In genomic region chr5:175854231-175855040, GRCh38 we compare ENCODE assay signal across 1 cellular context.
TF ChIP-seq lines count a peak whose summit lies in the region.

No MANE protein-coding gene starts in this region.

TF ChIP-seq in HepG2, 621 proteins besides CTCF, POLR2A, EP300 and RAD21 (continued from another document and continues in another):
- TF ChIP-seq, protein P1, sequence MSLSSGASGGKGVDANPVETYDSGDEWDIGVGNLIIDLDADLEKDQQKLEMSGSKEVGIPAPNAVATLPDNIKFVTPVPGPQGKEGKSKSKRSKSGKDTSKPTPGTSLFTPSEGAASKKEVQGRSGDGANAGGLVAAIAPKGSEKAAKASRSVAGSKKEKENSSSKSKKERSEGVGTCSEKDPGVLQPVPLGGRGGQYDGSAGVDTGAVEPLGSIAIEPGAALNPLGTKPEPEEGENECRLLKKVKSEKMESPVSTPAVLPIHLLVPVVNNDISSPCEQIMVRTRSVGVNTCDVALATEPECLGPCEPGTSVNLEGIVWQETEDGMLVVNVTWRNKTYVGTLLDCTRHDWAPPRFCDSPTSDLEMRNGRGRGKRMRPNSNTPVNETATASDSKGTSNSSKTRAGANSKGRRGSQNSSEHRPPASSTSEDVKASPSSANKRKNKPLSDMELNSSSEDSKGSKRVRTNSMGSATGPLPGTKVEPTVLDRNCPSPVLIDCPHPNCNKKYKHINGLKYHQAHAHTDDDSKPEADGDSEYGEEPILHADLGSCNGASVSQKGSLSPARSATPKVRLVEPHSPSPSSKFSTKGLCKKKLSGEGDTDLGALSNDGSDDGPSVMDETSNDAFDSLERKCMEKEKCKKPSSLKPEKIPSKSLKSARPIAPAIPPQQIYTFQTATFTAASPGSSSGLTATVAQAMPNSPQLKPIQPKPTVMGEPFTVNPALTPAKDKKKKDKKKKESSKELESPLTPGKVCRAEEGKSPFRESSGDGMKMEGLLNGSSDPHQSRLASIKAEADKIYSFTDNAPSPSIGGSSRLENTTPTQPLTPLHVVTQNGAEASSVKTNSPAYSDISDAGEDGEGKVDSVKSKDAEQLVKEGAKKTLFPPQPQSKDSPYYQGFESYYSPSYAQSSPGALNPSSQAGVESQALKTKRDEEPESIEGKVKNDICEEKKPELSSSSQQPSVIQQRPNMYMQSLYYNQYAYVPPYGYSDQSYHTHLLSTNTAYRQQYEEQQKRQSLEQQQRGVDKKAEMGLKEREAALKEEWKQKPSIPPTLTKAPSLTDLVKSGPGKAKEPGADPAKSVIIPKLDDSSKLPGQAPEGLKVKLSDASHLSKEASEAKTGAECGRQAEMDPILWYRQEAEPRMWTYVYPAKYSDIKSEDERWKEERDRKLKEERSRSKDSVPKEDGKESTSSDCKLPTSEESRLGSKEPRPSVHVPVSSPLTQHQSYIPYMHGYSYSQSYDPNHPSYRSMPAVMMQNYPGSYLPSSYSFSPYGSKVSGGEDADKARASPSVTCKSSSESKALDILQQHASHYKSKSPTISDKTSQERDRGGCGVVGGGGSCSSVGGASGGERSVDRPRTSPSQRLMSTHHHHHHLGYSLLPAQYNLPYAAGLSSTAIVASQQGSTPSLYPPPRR (CRISPR knock-in tag; IDR thresholded peaks at IDR 0.05; ENCODE audit: borderline replicate concordance): peak; percentile 86
- TF ChIP-seq MAF1 (CRISPR knock-in tag; IDR thresholded peaks at IDR 0.05; ENCODE audit: borderline replicate concordance): 0 out of 2 replicates have a peak, but pooled peaks have one; percentile 34
- TF ChIP-seq, protein P2, sequence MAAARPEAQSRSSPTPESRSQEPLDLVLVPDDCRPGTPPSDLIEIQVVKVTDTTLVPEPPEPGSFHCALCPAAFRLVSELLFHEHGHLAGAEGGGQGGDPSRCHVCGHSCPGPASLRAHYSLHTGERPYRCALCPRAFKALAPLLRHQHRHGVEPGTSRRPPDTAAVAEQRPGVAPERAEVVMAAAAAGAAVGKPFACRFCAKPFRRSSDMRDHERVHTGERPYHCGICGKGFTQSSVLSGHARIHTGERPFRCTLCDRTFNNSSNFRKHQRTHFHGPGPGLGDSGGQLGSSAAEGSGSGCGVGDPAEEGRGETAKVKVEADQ (CRISPR knock-in tag; IDR thresholded peaks at IDR 0.05; ENCODE audit: borderline replicate concordance): no peak
- 0 out of 2 replicates have a peak, but pooled peaks have one; percentile 27 for TF ChIP-seq RFX5 (IDR thresholded peaks at IDR 0.05; ENCODE audit: low read depth, low read length)
- no peak for TF ChIP-seq ZNF552 (CRISPR knock-in tag; IDR thresholded peaks at IDR 0.05; ENCODE audit: borderline replicate concordance)
- TF ChIP-seq MTF2 (CRISPR knock-in tag; IDR thresholded peaks at IDR 0.05; ENCODE audit: borderline replicate concordance): no peak
- no peak for TF ChIP-seq ZNF83 (CRISPR knock-in tag; IDR thresholded peaks at IDR 0.05; ENCODE audit: borderline replicate concordance)
- no peak; the same call in 1 of the 2 replicates for TF ChIP-seq ZNF574 (CRISPR knock-in tag; IDR thresholded peaks at IDR 0.05)
- TF ChIP-seq, protein P3, sequence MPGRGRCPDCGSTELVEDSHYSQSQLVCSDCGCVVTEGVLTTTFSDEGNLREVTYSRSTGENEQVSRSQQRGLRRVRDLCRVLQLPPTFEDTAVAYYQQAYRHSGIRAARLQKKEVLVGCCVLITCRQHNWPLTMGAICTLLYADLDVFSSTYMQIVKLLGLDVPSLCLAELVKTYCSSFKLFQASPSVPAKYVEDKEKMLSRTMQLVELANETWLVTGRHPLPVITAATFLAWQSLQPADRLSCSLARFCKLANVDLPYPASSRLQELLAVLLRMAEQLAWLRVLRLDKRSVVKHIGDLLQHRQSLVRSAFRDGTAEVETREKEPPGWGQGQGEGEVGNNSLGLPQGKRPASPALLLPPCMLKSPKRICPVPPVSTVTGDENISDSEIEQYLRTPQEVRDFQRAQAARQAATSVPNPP (CRISPR knock-in tag; IDR thresholded peaks at IDR 0.05): 0 out of 2 replicates have a peak, but pooled peaks have one; percentile 31
- TF ChIP-seq EHMT2 (IDR thresholded peaks at IDR 0.05; ENCODE audit: borderline replicate concordance, low read depth, low read length): peak; percentile 68; the same call in 1 of the 2 replicates
- no peak for TF ChIP-seq ZFAT (CRISPR knock-in tag; conservative IDR thresholded peaks at IDR 0.05)
- no peak for TF ChIP-seq ZNF446 (CRISPR knock-in tag; IDR thresholded peaks at IDR 0.05)
- peak; percentile 75; the same call in 1 of the 2 replicates for TF ChIP-seq AHDC1 (CRISPR knock-in tag; IDR thresholded peaks at IDR 0.05; ENCODE audit: borderline replicate concordance)
- TF ChIP-seq NFYC (CRISPR knock-in tag; IDR thresholded peaks at IDR 0.05): no peak; the same call in 1 of the 2 replicates
- TF ChIP-seq PATZ1 (CRISPR knock-in tag; IDR thresholded peaks at IDR 0.05): peak; percentile 67
- peak; percentile 61 for TF ChIP-seq ASH2L (IDR thresholded peaks at IDR 0.05; ENCODE audit: insufficient read length, low read depth, low read length)
- no peak for TF ChIP-seq EED (CRISPR knock-in tag; IDR thresholded peaks at IDR 0.05)
- peak; percentile 73; the same call in 1 of the 2 replicates for TF ChIP-seq MIER3 (CRISPR knock-in tag; IDR thresholded peaks at IDR 0.05; ENCODE audit: borderline replicate concordance)
- no peak for TF ChIP-seq AHR (CRISPR knock-in tag; IDR thresholded peaks at IDR 0.05)
- no peak for TF ChIP-seq SP140L (CRISPR knock-in tag; IDR thresholded peaks at IDR 0.05; ENCODE audit: borderline replicate concordance)
- peak; percentile 63; the same call in 1 of the 2 replicates for TF ChIP-seq NAIF1 (CRISPR knock-in tag; IDR thresholded peaks at IDR 0.05; ENCODE audit: borderline replicate concordance)
- TF ChIP-seq, protein P4, sequence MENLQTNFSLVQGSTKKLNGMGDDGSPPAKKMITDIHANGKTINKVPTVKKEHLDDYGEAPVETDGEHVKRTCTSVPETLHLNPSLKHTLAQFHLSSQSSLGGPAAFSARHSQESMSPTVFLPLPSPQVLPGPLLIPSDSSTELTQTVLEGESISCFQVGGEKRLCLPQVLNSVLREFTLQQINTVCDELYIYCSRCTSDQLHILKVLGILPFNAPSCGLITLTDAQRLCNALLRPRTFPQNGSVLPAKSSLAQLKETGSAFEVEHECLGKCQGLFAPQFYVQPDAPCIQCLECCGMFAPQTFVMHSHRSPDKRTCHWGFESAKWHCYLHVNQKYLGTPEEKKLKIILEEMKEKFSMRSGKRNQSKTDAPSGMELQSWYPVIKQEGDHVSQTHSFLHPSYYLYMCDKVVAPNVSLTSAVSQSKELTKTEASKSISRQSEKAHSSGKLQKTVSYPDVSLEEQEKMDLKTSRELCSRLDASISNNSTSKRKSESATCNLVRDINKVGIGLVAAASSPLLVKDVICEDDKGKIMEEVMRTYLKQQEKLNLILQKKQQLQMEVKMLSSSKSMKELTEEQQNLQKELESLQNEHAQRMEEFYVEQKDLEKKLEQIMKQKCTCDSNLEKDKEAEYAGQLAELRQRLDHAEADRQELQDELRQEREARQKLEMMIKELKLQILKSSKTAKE (CRISPR knock-in tag; IDR thresholded peaks at IDR 0.05; ENCODE audit: borderline replicate concordance): peak; percentile 90
- TF ChIP-seq SRSF9 (IDR thresholded peaks at IDR 0.05; ENCODE audit: borderline replicate concordance, insufficient read depth, low read depth, low read length, poor library complexity, severe bottlenecking): no peak
- no peak for TF ChIP-seq DBP (CRISPR knock-in tag; IDR thresholded peaks at IDR 0.05; ENCODE audit: not compliant biosample characterization)
- TF ChIP-seq CBX1 (IDR thresholded peaks at IDR 0.05; ENCODE audit: low read depth): peak; percentile 96
